Comparison of ENCODE assay signal across 21 cellular contexts in the genomic region with DNA sequence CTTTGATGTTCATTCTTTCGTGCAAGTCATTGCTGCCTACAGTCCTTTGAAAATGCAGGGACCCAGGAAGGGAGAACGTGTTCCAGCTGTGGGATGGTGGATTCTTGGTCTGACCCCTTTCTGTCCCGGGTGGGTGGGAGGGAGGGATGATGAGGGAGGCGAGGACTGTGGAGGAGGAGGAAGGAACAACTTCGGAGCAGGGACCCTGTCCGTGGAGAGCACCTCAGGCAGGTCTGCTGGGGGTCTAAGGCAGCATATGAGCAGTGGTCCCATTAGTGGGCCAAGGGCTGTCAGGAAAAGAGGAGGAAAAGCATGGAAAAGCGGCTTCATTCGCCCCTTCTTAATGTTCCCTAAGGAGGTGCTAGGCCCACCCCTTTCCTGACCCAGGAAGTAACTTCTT. TPM values are rescaled to one million over a fixed set of nuclear protein-coding genes. Genes with fewer than 3 reads are reported as not detected.
DNase-seq lines count a peak whose midpoint lies in the region; ATAC-seq, FAIRE-seq and TF ChIP-seq lines count a peak whose summit lies in the region.
"Had no signal": no experiment of that assay in that cellular context is flagged by ENCODE, and none has a peak within 500 bp of the region (broad histone marks: within the 10 kb centered on the region; RNA-seq: fewer than 3 reads in every experiment).

No MANE protein-coding gene starts in this region.

- H3K9me3 Mint-ChIP-seq in activated CD8-positive, alpha-beta memory T cell treated with anti-CD3 and anti-CD28 coated beads, Interleukin-2, amount 10 ng/mL, durations not matched to agents 7 days and 5 days (ENCODE audit: low read depth), result no peaks in the 10 kb centered on the region
- H3K9me3 Mint-ChIP-seq: CD4-positive, alpha-beta T cell; HFFc6 had no signal

- H3K23me2 ChIP-seq in H1 (ENCODE audit: low read depth, low read length), result no peaks in the 10 kb centered on the region

- H3K9ac ChIP-seq in SK-N-SH, result no peak overlapping the region
- no peak overlapping the region for H3K9ac ChIP-seq in H1 (replicated peaks in 1 of 4; ENCODE audit: extremely low read depth in 1 of 4, low read depth in 3 of 4, low read length in 3 of 4)

- H2AFZ ChIP-seq in SK-N-SH (ENCODE audit: low read depth) (no peak overlapping the region), H1 (ENCODE audit: low read length) (no peak overlapping the region)

- CTCF ChIA-PET in SK-N-SH (lab: Yijun Ruan, JAX) (interaction anchor here (1.0 kb wide), 1 partner anchor 58 kb away, joined by 3 read pairs; no protein-coding TSS in a partner anchor), H1 (lab: Charles Lee; ENCODE audit: partially characterized antibody) (interaction anchor here (1.0 kb wide), 1 partner anchor 58 kb away, joined by 3 read pairs; no protein-coding TSS in a partner anchor)
- CTCF ChIA-PET in activated CD8-positive, alpha-beta memory T cell treated with anti-CD3 and anti-CD28 coated beads, Interleukin-2, amount 10 ng/mL, durations not matched to agents 7 days and 5 days (lab: Charles Lee), result no interaction called here

- H2BK12ac ChIP-seq in H1 (ENCODE audit: low read depth, low read length), result no peak overlapping the region

- no peak overlapping the region for H2BK15ac ChIP-seq in H1 (ENCODE audit: low read length)

- POLR2A ChIA-PET in SK-N-SH (lab: Yijun Ruan, JAX), result no interaction called here
- POLR2A ChIA-PET in H1 (lab: Charles Lee; ENCODE audit: partially characterized antibody), result no interaction called here

- 35% methylated on average over 8 of the region's 8 CpGs for WGBS in SK-N-SH (ENCODE audit: low lambda C conversion rate)
- WGBS in H1 (ENCODE audit: extremely low coverage in 1 of 2, insufficient coverage in 1 of 2, insufficient read length in 1 of 2, insufficient replicate concordance in 2 of 2, low coverage in 1 of 2, low lambda C conversion rate in 2 of 2, missing lambda C conversion rate in 1 of 2), 2 experiments, result 77% methylated on average over 4 of the region's 8 CpGs; no CpG with 5 or more reads in 1 of the 2 experiments

- ATAC-seq in SK-N-SH treated with all-trans-retinoic acid at 6 μM for 48 hours (no peak), GM18519 (IDR thresholded peaks at IDR 0.05; ENCODE audit: low FRiP score, unreplicated experiment) (no peak)
- ATAC-seq in activated CD8-positive, alpha-beta memory T cell treated with anti-CD3 and anti-CD28 coated beads, Interleukin-2, amount 10 ng/mL, durations not matched to agents 7 days and 5 days, result no peak
- ATAC-seq: A549 had no signal

- H3K36me3 Mint-ChIP-seq in activated CD8-positive, alpha-beta memory T cell treated with anti-CD3 and anti-CD28 coated beads, Interleukin-2, amount 10 ng/mL, durations not matched to agents 7 days and 5 days, result no peaks in the 10 kb centered on the region

- H3K9me3 ChIP-seq in SK-N-SH (no peaks in the 10 kb centered on the region), H1 (ENCODE audit: insufficient read depth in 2 of 2, low read depth in 1 of 2, low read length in 1 of 2) (no peaks in the 10 kb centered on the region; a peak in 1 of 4 replicates)
- H3K9me3 ChIP-seq: A549 had no signal

- no peak overlapping the region for H4K91ac ChIP-seq in H1 (replicated peaks; ENCODE audit: insufficient read length, low read length)

- H3K4ac ChIP-seq in H1 (replicated peaks; ENCODE audit: insufficient read length, low read depth, low read length), result no peak overlapping the region

- H3K27me3 Mint-ChIP-seq in activated CD8-positive, alpha-beta memory T cell treated with anti-CD3 and anti-CD28 coated beads, Interleukin-2, amount 10 ng/mL, durations not matched to agents 7 days and 5 days, result peaks cover 1% of the 10 kb centered on the region

- TF ChIP-seq EP300 in SK-N-SH (IDR thresholded peaks at IDR 0.05; ENCODE audit: borderline replicate concordance in 1 of 2, low read depth in 1 of 2, low read length in 1 of 2) (no peak), H1 (IDR thresholded peaks at IDR 0.05; ENCODE audit: borderline replicate concordance in 1 of 2, low read depth in 2 of 2, low read length in 2 of 2) (no peak)

- no peak overlapping the region for H3K18ac ChIP-seq in H1 (ENCODE audit: extremely low read depth, low read length)

- no peaks in the 10 kb centered on the region for H3K9me2 ChIP-seq in SK-N-SH

- no peak overlapping the region for H3K14ac ChIP-seq in H1 (ENCODE audit: insufficient read length)

- no peak overlapping the region for H3K56ac ChIP-seq in H1 (replicated peaks; ENCODE audit: insufficient read length, low read depth, low read length)

- no peak overlapping the region for H3K4me2 ChIP-seq in SK-N-SH
- no peak overlapping the region for H3K4me2 ChIP-seq in H1 (ENCODE audit: insufficient read depth in 1 of 2, low read depth in 2 of 2, low read length in 2 of 2)
- H3K4me2 ChIP-seq: A549 had no signal

- H3F3A ChIP-seq in SK-N-SH (replicated peaks; ENCODE audit: insufficient read depth), result no peaks in the 10 kb centered on the region

- TF ChIP-seq CTCF in SK-N-SH (IDR thresholded peaks at IDR 0.05), result no peak
- no peak for TF ChIP-seq CTCF in H1 (IDR thresholded peaks at IDR 0.05; ENCODE audit: control extremely low read depth in 1 of 3, insufficient read depth in 1 of 3, low read depth in 1 of 3, low read length in 3 of 3)
- no peak for TF ChIP-seq CTCF in dorsolateral prefrontal cortex (IDR thresholded peaks at IDR 0.05 in 54 of 56, conservative IDR thresholded peaks at IDR 0.05 in 2 of 56; ENCODE audit: low read depth in 1 of 56, partially characterized antibody in 56 of 56)

- no peak overlapping the region for H4K8ac ChIP-seq in H1 (ENCODE audit: extremely low read depth, insufficient read depth, low read length)

- intact Hi-C loops in dorsolateral prefrontal cortex (cut with DNase I), result no loop called here

- H4K5ac ChIP-seq in H1 (ENCODE audit: insufficient read length, low read depth, low read length), result no peak overlapping the region

- no peak overlapping the region for H3K27ac ChIP-seq in SK-N-SH (ENCODE audit: low read depth in 2 of 2, low read length in 1 of 2)
- no peak overlapping the region for H3K27ac ChIP-seq in H1 (ENCODE audit: low read depth, low read length)
- H3K27ac ChIP-seq in dorsolateral prefrontal cortex, result no peak overlapping the region
- H3K27ac ChIP-seq: 22Rv1, A549, C4-2B had no signal

- H2BK20ac ChIP-seq in H1 (ENCODE audit: low read length), result no peak overlapping the region

- H3K79me2 ChIP-seq in SK-N-SH (ENCODE audit: insufficient read depth) (no peaks in the 10 kb centered on the region), H1 (ENCODE audit: control insufficient read depth in 1 of 2, insufficient read depth in 2 of 2, low read length in 2 of 2) (no peaks in the 10 kb centered on the region)

- no peak overlapping the region for H3K4me3 Mint-ChIP-seq in activated CD8-positive, alpha-beta memory T cell treated with anti-CD3 and anti-CD28 coated beads, Interleukin-2, amount 10 ng/mL, durations not matched to agents 7 days and 5 days
- H3K4me3 Mint-ChIP-seq: CD4-positive, alpha-beta T cell; HFFc6 had no signal

- no peak overlapping the region for H2BK5ac ChIP-seq in H1 (ENCODE audit: low read depth, low read length)

- no peaks in the 10 kb centered on the region for H4K20me1 ChIP-seq in SK-N-SH (ENCODE audit: insufficient read depth)
- H4K20me1 ChIP-seq in H1 (replicated peaks in 1 of 2; ENCODE audit: control insufficient read depth in 1 of 2, insufficient read depth in 2 of 2, low read length in 2 of 2), result no peaks in the 10 kb centered on the region

- no peak for TF ChIP-seq POLR2A in H1 (IDR thresholded peaks at IDR 0.05; ENCODE audit: control extremely low read depth in 1 of 2, low read depth in 2 of 2, low read length in 2 of 2)

- no peak for TF ChIP-seq RAD21 in SK-N-SH (IDR thresholded peaks at IDR 0.05; ENCODE audit: low read length)
- no peak for TF ChIP-seq RAD21 in H1 (IDR thresholded peaks at IDR 0.05 in 1 of 2, conservative IDR thresholded peaks at IDR 0.05 in 1 of 2; ENCODE audit: low read depth in 2 of 2, low read length in 2 of 2)

- no peaks in the 10 kb centered on the region for H3K4me1 ChIP-seq in SK-N-SH (ENCODE audit: control insufficient read depth in 1 of 2, insufficient read depth in 2 of 2, low read depth in 1 of 2, low read length in 1 of 2)
- no peaks in the 10 kb centered on the region for H3K4me1 ChIP-seq in H1 (replicated peaks in 1 of 4; ENCODE audit: control insufficient read depth in 3 of 4, insufficient read depth in 4 of 4, low read length in 3 of 4)
- H3K4me1 ChIP-seq: A549 had no signal

- H3K79me1 ChIP-seq in H1 (ENCODE audit: low read depth, low read length), result no peaks in the 10 kb centered on the region

- H3K23ac ChIP-seq in H1 (ENCODE audit: insufficient read length), result no peak overlapping the region

- H2AK5ac ChIP-seq in H1 (ENCODE audit: low read depth, low read length), result 0 out of 2 replicates have a peak overlapping the region, but pooled peaks have one; percentile 13

- FAIRE-seq in H1 (lab: Jason Lieb, UNC), result no peak
- FAIRE-seq: A549, GM19239 had no signal

- no peak overlapping the region for H3K27ac Mint-ChIP-seq in activated CD8-positive, alpha-beta memory T cell treated with anti-CD3 and anti-CD28 coated beads, Interleukin-2, amount 10 ng/mL, durations not matched to agents 7 days and 5 days
- H3K27ac Mint-ChIP-seq: CD4-positive, alpha-beta T cell; HFFc6 had no signal

- DNase-seq in SK-N-SH, result peak; percentile 2
- DNase-seq in activated CD8-positive, alpha-beta memory T cell treated with anti-CD3 and anti-CD28 coated beads, Interleukin-2, amount 50 U/mL, for 48 hours, result peak; percentile 35
- no peak for DNase-seq in activated CD8-positive, alpha-beta memory T cell treated with anti-CD3 and anti-CD28 coated beads, Interleukin-2, amount 10 ng/mL, durations not matched to agents 7 days and 5 days
- peak in 1 of 2 experiments; percentile 19 for DNase-seq in H1 (ENCODE audit: low read depth in 1 of 2, low spot score in 2 of 2)
- no peak for DNase-seq in dorsolateral prefrontal cortex
- DNase-seq in NCI-H748 treated with DMSO at 0.1 percent for 48 hours (lab: John Stamatoyannopoulos, UW), result no peak
- DNase-seq: AML-193; CD4-positive, alpha-beta T cell; DMS153; DMS79; GF-D8; HCEC 1CT; HFFc6; IMR-90 had no signal

- H3K4me1 Mint-ChIP-seq in activated CD8-positive, alpha-beta memory T cell treated with anti-CD3 and anti-CD28 coated beads, Interleukin-2, amount 10 ng/mL, durations not matched to agents 7 days and 5 days, result no peaks in the 10 kb centered on the region

- H2BK120ac ChIP-seq in H1 (replicated peaks; ENCODE audit: low read depth, low read length), result no peak overlapping the region

- H3K4me3 ChIP-seq in SK-N-SH (ENCODE audit: low read depth in 2 of 2, low read length in 1 of 2), result no peak overlapping the region
- H3K4me3 ChIP-seq in H1 (ENCODE audit: extremely low read depth in 1 of 4, insufficient read depth in 2 of 4, low read depth in 3 of 4, low read length in 4 of 4), result no peak overlapping the region
- no peak overlapping the region for H3K4me3 ChIP-seq in dorsolateral prefrontal cortex
- H3K4me3 ChIP-seq: A549 had no signal

- H3K27me3 ChIP-seq in SK-N-SH (ENCODE audit: insufficient read depth), result peaks cover 5% of the 10 kb centered on the region; the same call in 1 of the 2 replicates
- no peaks in the 10 kb centered on the region for H3K27me3 ChIP-seq in H1 (replicated peaks in 1 of 4; ENCODE audit: control insufficient read depth in 3 of 4, extremely low read depth in 1 of 4, insufficient read depth in 3 of 4, low read length in 3 of 4)
- peaks cover 0 to 7% (median 0%) of the 10 kb centered on the region in 45 donors for H3K27me3 ChIP-seq in dorsolateral prefrontal cortex

- H3K36me3 ChIP-seq in SK-N-SH (replicated peaks in 1 of 2; ENCODE audit: control insufficient read depth in 1 of 2, insufficient read depth in 2 of 2, low read length in 1 of 2) (no peaks in the 10 kb centered on the region), H1 (ENCODE audit: control insufficient read depth in 2 of 4, insufficient read depth in 4 of 4, low read length in 3 of 4) (no peaks in the 10 kb centered on the region)

RNA-seq across cellular contexts. Expression of gene CACNA2D4, which starts 36.0 kb away (rescaled TPM):
- polyA plus RNA-seq in SK-N-SH (2012; rRNA removed), result 0.02 TPM in 1 of 2 replicates, not detected in the other
- not detected in 2 replicates for polyA plus RNA-seq in SK-N-SH (2012; cell fraction: cytosol; rRNA removed)
- 0.02 TPM in 1 of 2 replicates, not detected in the other for polyA plus RNA-seq in SK-N-SH (2012; cell fraction: nucleus; rRNA removed)
- 1 to 10 TPM; 5.9 to 8.2 TPM for total RNA-seq in activated CD8-positive, alpha-beta memory T cell treated with anti-CD3 and anti-CD28 coated beads, Interleukin-2, amount 10 ng/mL, durations not matched to agents 7 days and 5 days
- 0.88 TPM in 1 of 2 replicates, not detected in the other for total RNA-seq in H1 (2021; fragmentation: NEBNext Ultra II Directional; extraction: Animal tissue kit (Norgen Biotek cat#: 25700))
- 0.44 and 0.60 TPM in 2 replicates for polyA plus RNA-seq in H1 (2011; rRNA removed)
- 0.94 TPM for polyA plus RNA-seq in H1 (2011; cell fraction: cytosol; rRNA removed)
- polyA plus RNA-seq in H1 (2011; cell fraction: nucleus; rRNA removed), result 2.4 TPM
- 0.25 to 0.76 TPM (median 0.49 TPM) in 4 replicates for polyA plus RNA-seq in H1 (2012, experiment 1 of 2)
- not detected for polyA plus RNA-seq in H1 (2012, experiment 2 of 2)
- polyA plus RNA-seq in H1 (2013, experiment 1 of 2), result 0.12 TPM
- polyA plus RNA-seq in H1 (2013, experiment 2 of 2), result 0.04 TPM
- 0.54 and 1.3 TPM in 2 replicates for polyA minus RNA-seq in H1 (2011; rRNA and poly(A)+ RNA removed)
- polyA minus RNA-seq in H1 (2011; cell fraction: cytosol; rRNA and poly(A)+ RNA removed), result not detected
- polyA minus RNA-seq in H1 (2011; cell fraction: nucleus; rRNA and poly(A)+ RNA removed), result 3.4 TPM
- total RNA-seq in dorsolateral prefrontal cortex, result 1 to 10 TPM in 103 of 120 experiments, under 1 TPM in 17; 0.33 to 5.7 (median 2.1) TPM
- total RNA-seq: H4 had no signal
- polyA plus RNA-seq: A549 had no signal

Comparison
In these comparisons a context has a peak if more than half of its experiments do, and no peak if none do; other contexts are left out.
1. DNase-seq: peak in SK-N-SH (single experiment) and activated CD8-positive, alpha-beta memory T cell treated with anti-CD3 and anti-CD28 coated beads, Interleukin-2, amount 50 U/mL, for 48 hours (single experiment); none in activated CD8-positive, alpha-beta memory T cell treated with anti-CD3 and anti-CD28 coated beads, Interleukin-2, amount 10 ng/mL, durations not matched to agents 7 days and 5 days (single experiment), dorsolateral prefrontal cortex (0 of 10) and NCI-H748 treated with DMSO at 0.1 percent for 48 hours (single experiment).